ENCODE assay signal across 9 cellular contexts in the genomic region with DNA sequence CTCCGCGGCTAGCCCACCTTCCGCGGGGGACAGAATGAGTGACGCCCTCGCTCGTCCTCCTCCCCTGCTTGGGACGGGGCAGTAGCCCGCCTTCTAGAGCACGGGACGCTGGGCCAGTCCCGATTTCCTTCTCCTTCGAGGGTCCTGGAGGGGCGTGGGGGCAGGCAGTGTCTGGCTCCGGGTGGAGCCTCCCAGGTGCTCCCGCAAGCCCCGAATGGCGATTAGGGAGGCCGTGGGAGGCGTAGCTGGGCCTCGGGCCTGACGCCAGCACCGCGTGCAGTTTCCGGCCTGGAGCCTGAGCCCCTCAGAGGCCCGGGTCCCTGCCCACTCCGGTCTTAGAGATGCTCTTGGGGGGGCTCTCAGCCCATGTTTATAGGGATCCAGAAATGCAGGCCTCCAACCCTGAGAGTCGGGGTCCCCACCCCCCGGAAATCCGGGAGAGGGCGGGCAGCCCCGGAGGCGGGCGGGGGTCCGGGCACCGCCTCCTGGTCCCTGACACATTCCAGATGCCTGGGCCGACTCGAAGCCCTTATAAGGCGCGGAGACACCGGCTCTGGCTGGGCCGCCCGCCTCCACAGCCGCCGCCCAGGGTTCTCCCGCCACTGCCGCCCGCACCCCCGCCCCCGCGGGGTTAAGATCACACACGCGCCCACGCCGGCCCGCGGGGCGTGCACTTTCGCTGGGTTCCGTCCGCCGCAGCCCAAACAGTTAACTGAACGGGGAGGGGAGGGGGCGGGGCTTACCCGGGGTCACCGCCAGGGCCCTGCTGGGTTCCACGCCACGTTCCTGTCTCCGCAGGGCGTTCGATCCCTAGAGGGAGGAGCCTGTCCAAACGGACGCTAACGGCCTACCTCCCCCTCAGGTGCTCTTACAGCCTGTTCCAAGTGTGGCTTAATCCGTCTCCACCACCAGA. TPM values are rescaled to one million over a fixed set of nuclear protein-coding genes. Genes with fewer than 3 reads are reported as not detected.
DNase-seq lines count a peak whose midpoint lies in the region; ATAC-seq and TF ChIP-seq lines count a peak whose summit lies in the region.
"Had no signal": no experiment of that assay in that cellular context is flagged by ENCODE, and none has a peak within 500 bp of the region (broad histone marks: within the 10 kb centered on the region; RNA-seq: fewer than 3 reads in every experiment).

No MANE protein-coding gene starts in this region.

- no peak for TF ChIP-seq CTCF in VCaP (conservative IDR thresholded peaks at IDR 0.05)

- H4K20me1 ChIP-seq in BLaER1, result peaks cover 45% of the 10 kb centered on the region

- peak overlapping the region; percentile 88 for H3K27ac ChIP-seq in BLaER1
- H3K27ac ChIP-seq in VCaP, result peak overlapping the region; percentile 96
- H3K27ac ChIP-seq in skeletal muscle tissue (ENCODE audit: low read depth, low read length), result peak overlapping the region; percentile 87

- H3K36me3 ChIP-seq in BLaER1 (peaks cover 23% of the 10 kb centered on the region), skeletal muscle tissue (ENCODE audit: control insufficient read depth in 3 of 3, insufficient read depth in 3 of 3, low read length in 3 of 3) (peaks cover 7 to 10% (median 8%) of the 10 kb centered on the region in 3 donors)

- ATAC-seq in GM19467 (IDR thresholded peaks at IDR 0.05; ENCODE audit: unreplicated experiment) (peak; percentile 40), HG02884 (IDR thresholded peaks at IDR 0.05; ENCODE audit: unreplicated experiment) (no peak)

- H3K9me3 ChIP-seq in BLaER1 (no peaks in the 10 kb centered on the region), iPS-18c (ENCODE audit: control insufficient read depth, insufficient read depth, low read length) (peaks cover 2% of the 10 kb centered on the region), skeletal muscle tissue (ENCODE audit: control insufficient read depth in 3 of 3, low read length in 3 of 3) (no peaks in the 10 kb centered on the region)

- H3K4me2 ChIP-seq in BLaER1, result peak overlapping the region; percentile 91

- peak; percentile 79 to 87 for DNase-seq in Kasumi-1 (lab: John Stamatoyannopoulos, UW)
- peak; percentile 21 for DNase-seq in brain pericyte (ENCODE audit: low read depth, low spot score)

- H3K27me3 ChIP-seq in BLaER1 (no peaks in the 10 kb centered on the region), skeletal muscle tissue (ENCODE audit: control insufficient read depth in 3 of 3, insufficient read depth in 3 of 3, low read length in 3 of 3) (peaks cover 0 to 22% (median 4%) of the 10 kb centered on the region in 3 donors)

- H3K9ac ChIP-seq in BLaER1 (peak overlapping the region; percentile 88), skeletal muscle tissue (ENCODE audit: low read depth in 1 of 3, low read length in 3 of 3) (peak overlapping the region; percentile 75 to 79 (median 75))

- H3K4me1 ChIP-seq in BLaER1, result peaks cover 66% of the 10 kb centered on the region
- H3K4me1 ChIP-seq in skeletal muscle tissue (ENCODE audit: control insufficient read depth in 3 of 3, insufficient read depth in 3 of 3, low read length in 3 of 3), result peaks cover 11 to 16% (median 15%) of the 10 kb centered on the region in 3 donors

- H3K4me3 ChIP-seq in BLaER1 (peak overlapping the region; percentile 83), iPS-18c (ENCODE audit: insufficient read depth, low read depth, low read length) (peak overlapping the region; percentile 81), skeletal muscle tissue (ENCODE audit: low read length in 3 of 3) (peak overlapping the region; percentile 74 to 88 (median 78))

RNA-seq across cellular contexts. Expression of a gene that starts 1.5 kb away (rescaled TPM):
- total RNA-seq in skeletal muscle tissue, result 20.9 TPM

RNA-seq across cellular contexts. Expression of a gene that starts 12.8 kb away (rescaled TPM):
- total RNA-seq in skeletal muscle tissue, result not detected

RNA-seq across cellular contexts. Expression of a gene that starts 39.9 kb away (rescaled TPM):
- not detected for total RNA-seq in skeletal muscle tissue
- total RNA-seq: NCI-H460 had no signal

RNA-seq across cellular contexts. Expression of a gene that starts 45.0 kb away (rescaled TPM):
- 1.0 TPM for total RNA-seq in skeletal muscle tissue
- total RNA-seq: NCI-H460 had no signal
